Comparison of ENCODE assay signal across 23 cellular contexts in genomic region chr3:145939431-145939830, GRCh38.
A peak's percentile ranks its signal among the peaks of the same experiment; 100 is the strongest.
DNase-seq lines count a peak whose midpoint lies in the region; ATAC-seq, FAIRE-seq and TF ChIP-seq lines count a peak whose summit lies in the region.
"Had no signal": no experiment of that assay in that cellular context is flagged by ENCODE, and none has a peak within 500 bp of the region (broad histone marks: within the 10 kb centered on the region; RNA-seq: fewer than 3 reads in every experiment).

No MANE protein-coding gene starts in this region.

- H3K27ac Mint-ChIP-seq in effector memory CD8-positive, alpha-beta T cell = no peak overlapping the region
- H3K27ac Mint-ChIP-seq: activated naive CD8-positive, alpha-beta T cell treated with anti-CD3 and anti-CD28 coated beads, Interleukin-2, amount 10 ng/mL, durations not matched to agents 7 days and 5 days; CD8-positive, alpha-beta memory T cell had no signal

- H3K27me3 ChIP-seq in RWPE2 (ENCODE audit: insufficient read depth, poor library complexity, severe bottlenecking) (no peaks in the 10 kb centered on the region), pancreas (no peaks in the 10 kb centered on the region)
- H3K27me3 ChIP-seq: esophagus squamous epithelium, gastrocnemius medialis had no signal

- H3K4me3 Mint-ChIP-seq in effector memory CD8-positive, alpha-beta T cell = no peak overlapping the region
- H3K4me3 Mint-ChIP-seq: activated naive CD8-positive, alpha-beta T cell treated with anti-CD3 and anti-CD28 coated beads, Interleukin-2, amount 10 ng/mL, durations not matched to agents 7 days and 5 days; CD8-positive, alpha-beta memory T cell had no signal

- no peaks in the 10 kb centered on the region for H3K9me3 ChIP-seq in RWPE2 (ENCODE audit: severe bottlenecking)
- no peaks in the 10 kb centered on the region for H3K9me3 ChIP-seq in pancreas
- H3K9me3 ChIP-seq: esophagus squamous epithelium, gastrocnemius medialis, thoracic aorta had no signal

- H3K9me3 Mint-ChIP-seq in effector memory CD8-positive, alpha-beta T cell = peaks cover 2 to 9% of the 10 kb centered on the region in 2 donors
- H3K9me3 Mint-ChIP-seq: activated naive CD8-positive, alpha-beta T cell treated with anti-CD3 and anti-CD28 coated beads, Interleukin-2, amount 10 ng/mL, durations not matched to agents 7 days and 5 days had no signal

- H3K4me1 Mint-ChIP-seq in effector memory CD8-positive, alpha-beta T cell (ENCODE audit: low read depth in 2 of 2) = no peaks in the 10 kb centered on the region
- H3K4me1 Mint-ChIP-seq: activated naive CD8-positive, alpha-beta T cell treated with anti-CD3 and anti-CD28 coated beads, Interleukin-2, amount 10 ng/mL, durations not matched to agents 7 days and 5 days; CD8-positive, alpha-beta memory T cell had no signal

- H3K36me3 ChIP-seq in RWPE2 (ENCODE audit: low read depth) = no peaks in the 10 kb centered on the region
- H3K36me3 ChIP-seq in pancreas = no peaks in the 10 kb centered on the region
- H3K36me3 ChIP-seq: esophagus squamous epithelium, gastrocnemius medialis, thoracic aorta had no signal

- DNase-seq in NCI-H1105 (lab: John Stamatoyannopoulos, UW) = peak; percentile 9
- peak; percentile 62 to 85 for DNase-seq in NCI-H2081 (lab: John Stamatoyannopoulos, UW)
- no peak for DNase-seq in RWPE2 (ENCODE audit: low spot score)
- peak in 2 of 6 donors; percentile 7 to 26 for DNase-seq in pancreas
- DNase-seq in effector memory CD8-positive, alpha-beta T cell = no peak
- DNase-seq: activated CD4-positive, alpha-beta T cell treated with anti-CD3 and anti-CD28 coated beads, Interleukin-2, amount 50 U/mL, for 48 hours; activated CD4-positive, CD25-positive, alpha-beta regulatory T cell; activated CD8-positive, alpha-beta memory T cell treated with anti-CD3 and anti-CD28 coated beads, Interleukin-2, amount 50 U/mL, for 48 hours; activated effector memory CD4-positive, alpha-beta T cell treated with Interleukin-2 at 50 U/mL for 16 hours; activated naive CD8-positive, alpha-beta T cell treated with anti-CD3 and anti-CD28 coated beads, Interleukin-2, amount 10 ng/mL, durations not matched to agents 7 days and 5 days; CD8-positive, alpha-beta memory T cell; cerebellar nuclear complex; esophagus squamous epithelium; gastrocnemius medialis; hypothalamus; NCI-H226; stimulated activated naive CD4-positive, alpha-beta T cell had no signal

- H3K36me3 Mint-ChIP-seq in effector memory CD8-positive, alpha-beta T cell (ENCODE audit: insufficient read depth) = no peaks in the 10 kb centered on the region
- H3K36me3 Mint-ChIP-seq: activated naive CD8-positive, alpha-beta T cell treated with anti-CD3 and anti-CD28 coated beads, Interleukin-2, amount 10 ng/mL, durations not matched to agents 7 days and 5 days; CD8-positive, alpha-beta memory T cell had no signal

- ATAC-seq in RWPE2 (ENCODE audit: low read depth) (peak; percentile 77), pancreas (peak in 3 of 4 donors; percentile 86 to 91 (median 89)), HG02759 (IDR thresholded peaks at IDR 0.05; ENCODE audit: unreplicated experiment) (no peak), GM21367 (IDR thresholded peaks at IDR 0.05; ENCODE audit: unreplicated experiment) (no peak)
- no peak for ATAC-seq in effector memory CD8-positive, alpha-beta T cell (replicated peaks)
- ATAC-seq: gastrocnemius medialis had no signal

- H3K27ac ChIP-seq in RWPE2 (ENCODE audit: poor library complexity, severe bottlenecking) (no peak overlapping the region), pancreas (no peak overlapping the region)
- H3K27ac ChIP-seq: gastrocnemius medialis, thoracic aorta had no signal

- no peak for FAIRE-seq in pancreas (lab: Jason Lieb, UNC)
- FAIRE-seq: GM12892, keratinocyte had no signal

- H3K4me1 ChIP-seq in RWPE2 (ENCODE audit: insufficient read depth, poor library complexity, severe bottlenecking) (peaks cover 12% of the 10 kb centered on the region), pancreas (no peaks in the 10 kb centered on the region)
- H3K4me1 ChIP-seq: gastrocnemius medialis had no signal

- TF ChIP-seq CTCF in RWPE2 (IDR thresholded peaks at IDR 0.05; ENCODE audit: poor library complexity, severe bottlenecking) (no peak), pancreas (IDR thresholded peaks at IDR 0.05) (no peak)

- intact Hi-C loops in pancreas (cut with DNase I) = no loop called here

- 24 to 25% methylated on average over 2 of the region's 2 CpGs for WGBS in pancreas, 2 donors

- no peaks in the 10 kb centered on the region for H3K27me3 Mint-ChIP-seq in effector memory CD8-positive, alpha-beta T cell
- H3K27me3 Mint-ChIP-seq: activated naive CD8-positive, alpha-beta T cell treated with anti-CD3 and anti-CD28 coated beads, Interleukin-2, amount 10 ng/mL, durations not matched to agents 7 days and 5 days; CD8-positive, alpha-beta memory T cell had no signal

- no peak overlapping the region for H3K4me3 ChIP-seq in RWPE2 (ENCODE audit: severe bottlenecking)
- no peak overlapping the region for H3K4me3 ChIP-seq in pancreas
- H3K4me3 ChIP-seq: gastrocnemius medialis, smooth muscle cell, thoracic aorta had no signal

Comparison
In these comparisons a context has a peak if more than half of its experiments do, and no peak if none do; other contexts are left out.
1. DNase-seq: peak in NCI-H1105 (single experiment) and NCI-H2081 (2 of 2); none in RWPE2 (single experiment) and effector memory CD8-positive, alpha-beta T cell (0 of 3).
2. ATAC-seq: peak in RWPE2 (single experiment) and pancreas (3 of 4); none in effector memory CD8-positive, alpha-beta T cell (single experiment), HG02759 (single experiment) and GM21367 (single experiment).